7 cellular contexts compared by ENCODE assay signal in the genomic region with DNA sequence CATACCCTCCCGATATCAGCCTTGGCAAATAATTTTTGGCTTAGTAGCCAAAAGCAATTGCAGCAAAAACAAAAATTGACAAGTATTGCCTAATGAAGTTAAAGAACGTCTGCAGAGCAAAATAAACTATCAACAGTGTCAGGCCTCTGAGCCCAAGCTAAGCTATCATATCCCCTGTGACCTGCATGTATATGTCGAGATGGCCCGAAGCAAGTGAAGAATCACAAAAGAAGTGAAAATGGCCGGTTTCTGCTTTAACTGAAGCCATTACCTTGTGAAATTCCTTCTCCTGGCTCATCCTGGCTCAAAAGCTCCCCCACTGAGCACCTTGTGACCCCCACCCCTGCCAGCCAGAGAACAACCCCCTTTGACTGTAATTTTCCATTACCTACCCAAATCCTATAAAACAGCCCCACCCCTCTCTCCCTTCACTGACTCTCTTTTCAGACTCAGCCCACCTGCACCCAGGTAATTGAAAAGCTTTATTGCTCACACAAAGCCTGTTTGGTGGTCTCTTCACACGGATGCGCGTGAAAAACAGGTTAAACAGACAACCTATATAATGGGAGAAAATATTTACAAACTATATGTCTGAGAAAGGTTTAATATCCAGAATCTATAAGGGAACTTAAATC.
A peak's percentile ranks its signal among the peaks of the same experiment; 100 is the strongest.
DNase-seq lines count a peak whose midpoint lies in the region; ATAC-seq and TF ChIP-seq lines count a peak whose summit lies in the region.
"Not testable (repeated sequence)": the region's sequence is repeated elsewhere in the genome, so short reads cannot be mapped to it uniquely, and the experiment has no call there.

No MANE protein-coding gene starts in this region.

- peaks cover 27% of the 10 kb centered on the region for H3K4me1 ChIP-seq in HUES6 (ENCODE audit: control insufficient read depth, insufficient read depth, low read length)

- not testable (repeated sequence) for TF ChIP-seq CTCF in WTC11 (IDR thresholded peaks at IDR 0.05); endothelial cell (IDR thresholded peaks at IDR 0.05; ENCODE audit: unreplicated experiment)

- CTCF ChIA-PET in WTC11 (lab: Charles Lee): not testable (repeated sequence)

- not testable (repeated sequence) for H3K27me3 Mint-ChIP-seq in WTC11 (ENCODE audit: low read depth); endothelial cell (ENCODE audit: unreplicated experiment)

- H3K27ac Mint-ChIP-seq in WTC11: peak overlapping the region; percentile 99
- not testable (repeated sequence) for H3K27ac Mint-ChIP-seq in endothelial cell (ENCODE audit: unreplicated experiment)

- H3K4me3 ChIP-seq in H7 (ENCODE audit: insufficient read depth, low read depth, low read length) (peak overlapping the region; percentile 25; the same call in 1 of the 2 replicates), HUES6 (ENCODE audit: low read depth, low read length) (peak overlapping the region; percentile 66), iPS-11a (ENCODE audit: low read depth, low read length) (peak overlapping the region; percentile 40), iPS-18c (ENCODE audit: insufficient read depth, low read depth, low read length) (peak overlapping the region; percentile 20; the same call in 1 of the 2 replicates)

- H3K4me1 Mint-ChIP-seq in WTC11 (peaks cover 50% of the 10 kb centered on the region), endothelial cell (ENCODE audit: unreplicated experiment) (peaks cover 16% of the 10 kb centered on the region)

- H3K4me3 Mint-ChIP-seq in WTC11: peak overlapping the region; percentile 67
- peak overlapping the region; percentile 11 for H3K4me3 Mint-ChIP-seq in endothelial cell (ENCODE audit: unreplicated experiment)

- peaks cover 16% of the 10 kb centered on the region for H3K9me3 Mint-ChIP-seq in WTC11
- H3K9me3 Mint-ChIP-seq in endothelial cell (ENCODE audit: unreplicated experiment): not testable (repeated sequence)

- DNase-seq in ELF-1 (ENCODE audit: low read depth, low spot score): peak; percentile 27
- DNase-seq in H7; WTC11 (ENCODE audit: low spot score); endothelial cell (ENCODE audit: low spot score): not testable (repeated sequence)

- peak overlapping the region; percentile 92 for H3K9ac ChIP-seq in HUES6 (ENCODE audit: low read length)

- H3K36me3 ChIP-seq in H7 (replicated peaks; ENCODE audit: control insufficient read depth, insufficient read depth, low read length): not testable (repeated sequence)
- peaks cover 20% of the 10 kb centered on the region; the same call in 1 of the 2 replicates for H3K36me3 ChIP-seq in HUES6 (ENCODE audit: control insufficient read depth, insufficient read depth, low read length)

- POLR2A ChIA-PET in WTC11 (lab: Charles Lee): interaction anchor here (0.7 kb wide), 1 partner anchor 201 kb away, joined by 3 read pairs; no protein-coding TSS in a partner anchor

- not testable (repeated sequence) for H3K9me3 ChIP-seq in HUES6 (ENCODE audit: control insufficient read depth, insufficient read depth, low read depth, low read length); iPS-18c (ENCODE audit: control insufficient read depth, insufficient read depth, low read length)

- H3K36me3 Mint-ChIP-seq in WTC11: peaks cover 19% of the 10 kb centered on the region
- not testable (repeated sequence) for H3K36me3 Mint-ChIP-seq in endothelial cell (ENCODE audit: low read depth, unreplicated experiment)

- peak; percentile 28; the same call in 1 of the 2 replicates for ATAC-seq in WTC11

- H3K27me3 ChIP-seq in H7 (ENCODE audit: control insufficient read depth, insufficient read depth, low read length); HUES6 (ENCODE audit: control insufficient read depth, insufficient read depth, low read length): not testable (repeated sequence)

- H3K27ac ChIP-seq in HUES6 (ENCODE audit: low read depth, low read length): peak overlapping the region; percentile 95
